ENCODE assay signal across 28 cellular contexts in genomic region chr6:144617231-144618199, GRCh38.
DNase-seq lines count a peak whose midpoint lies in the region; ATAC-seq and TF ChIP-seq lines count a peak whose summit lies in the region.
"Had no signal": no experiment of that assay in that cellular context is flagged by ENCODE, and none has a peak within 500 bp of the region (broad histone marks: within the 10 kb centered on the region; RNA-seq: fewer than 3 reads in every experiment).

No MANE protein-coding gene starts in this region.

- no peaks in the 10 kb centered on the region for H3K23me2 ChIP-seq in H9 (ENCODE audit: insufficient read length, low read depth, low read length, poor library complexity, severe bottlenecking)

- H3K4me3 ChIP-seq in AG10803 (ENCODE audit: low read length), result no peak overlapping the region
- H3K4me3 ChIP-seq: adrenal gland, K562, MG63, right atrium auricular region, smooth muscle cell had no signal

- H3K4me3 Mint-ChIP-seq in H9 (no peak overlapping the region; a peak in 1 of 5 replicates), progenitor cell of endocrine pancreas (ENCODE audit: low read depth) (no peak overlapping the region)
- H3K4me3 Mint-ChIP-seq: activated CD4-positive, alpha-beta T cell treated with anti-CD3 and anti-CD28 coated beads, Interleukin-2, amount 10 ng/mL, durations not matched to agents 7 days and 5 days; brain; type B pancreatic cell had no signal

- DNase-seq in AG10803 (ENCODE audit: low read depth) (peak; percentile 48), H9 (no peak), NCI-H69 (lab: John Stamatoyannopoulos, UW) (peak; percentile 99), fibroblast of peridontal ligament (ENCODE audit: extremely low read depth) (peak; percentile 58), activated gamma-delta T cell (lab: John Stamatoyannopoulos, UW) (no peak), progenitor cell of endocrine pancreas (ENCODE audit: low spot score, unreplicated experiment) (no peak), Right ventricle myocardium inferior (ENCODE audit: missing footprints) (no peak)
- DNase-seq: activated CD4-positive, alpha-beta T cell treated with anti-CD3 and anti-CD28 coated beads, Interleukin-2, amount 10 ng/mL, durations not matched to agents 7 days and 5 days; activated naive CD4-positive, alpha-beta T cell treated with Interleukin-2 at 50 U/mL for 16 hours; activated T-cell treated with anti-CD3 and anti-CD28 coated beads, Interleukin-2, amount 50 U/mL, for 48 hours; adrenal gland; Caco-2; GDM1; HCEC 1CT; head of caudate nucleus; MG63; NCI-H1694 treated with DMSO at 0.1 percent for 48 hours; NK-92 treated with Interleukin-12 subunit alpha and Interleukin-12 subunit beta, amount 100 ng/mL, for 24 hours; SHP77; stimulated activated CD4-positive, alpha-beta T cell treated with anti-CD3 and anti-CD28 coated beads, Interleukin-2, amount 100 ng/mL, for 24 hours had no signal

- no peaks in the 10 kb centered on the region for H3K79me1 ChIP-seq in H9 (ENCODE audit: insufficient read depth, low read depth, low read length, poor library complexity, severe bottlenecking)

- H3K4me2 ChIP-seq in H9 (ENCODE audit: insufficient read depth, insufficient read length, low read length), result peak overlapping the region; percentile 34
- H3K4me2 ChIP-seq: smooth muscle cell had no signal

- ATAC-seq in Right ventricle myocardium inferior, result no peak
- ATAC-seq: K562 had no signal

- H4K8ac ChIP-seq in H9 (replicated peaks; ENCODE audit: insufficient read length, low read depth, low read length), result no peak overlapping the region

- H2BK120ac ChIP-seq in H9 (ENCODE audit: low read depth, low read length, poor library complexity, severe bottlenecking), result no peak overlapping the region

- no peak overlapping the region for H2AFZ ChIP-seq in H9 (ENCODE audit: low read length)
- H2AFZ ChIP-seq: parathyroid adenoma had no signal

- H3K18ac ChIP-seq in H9 (ENCODE audit: insufficient read length, low read depth, low read length), result no peak overlapping the region

- peaks cover 11% of the 10 kb centered on the region for H3K4me1 ChIP-seq in H9 (ENCODE audit: insufficient read depth, low read length)
- H3K4me1 ChIP-seq: parathyroid adenoma, right atrium auricular region had no signal

- no peak overlapping the region for H3K23ac ChIP-seq in H9 (ENCODE audit: insufficient read length, low read depth, low read length)

- H3K27ac Mint-ChIP-seq in H9 (peak overlapping the region; percentile 74 to 94 (median 90)), progenitor cell of endocrine pancreas (no peak overlapping the region)
- H3K27ac Mint-ChIP-seq: activated CD4-positive, alpha-beta T cell treated with anti-CD3 and anti-CD28 coated beads, Interleukin-2, amount 10 ng/mL, durations not matched to agents 7 days and 5 days; type B pancreatic cell had no signal

- H3K9me3 Mint-ChIP-seq in H9 (no peaks in the 10 kb centered on the region), progenitor cell of endocrine pancreas (ENCODE audit: low read depth) (peaks cover 4% of the 10 kb centered on the region)
- H3K9me3 Mint-ChIP-seq: activated CD4-positive, alpha-beta T cell treated with anti-CD3 and anti-CD28 coated beads, Interleukin-2, amount 10 ng/mL, durations not matched to agents 7 days and 5 days; brain; type B pancreatic cell had no signal

- no peak overlapping the region for H2BK20ac ChIP-seq in H9 (ENCODE audit: low read depth, low read length, poor library complexity, severe bottlenecking)

- H4K91ac ChIP-seq in H9 (ENCODE audit: insufficient read length, low read depth, low read length), result no peak overlapping the region

- H3K4me1 Mint-ChIP-seq in H9 (peaks cover 51 to 54% of the 10 kb centered on the region in 2 experiments), progenitor cell of endocrine pancreas (ENCODE audit: low read depth) (peaks cover 11% of the 10 kb centered on the region)

- no peaks in the 10 kb centered on the region for H3K79me2 ChIP-seq in H9 (ENCODE audit: insufficient read depth, low read length)

- H2BK12ac ChIP-seq in H9 (ENCODE audit: insufficient read length, low read depth, low read length), result no peak overlapping the region

- peak overlapping the region; percentile 62 for H3K27ac ChIP-seq in H9 (ENCODE audit: insufficient read length, low read depth, low read length)
- H3K27ac ChIP-seq: adrenal gland, C4-2B, parathyroid adenoma, right atrium auricular region, VCaP had no signal

- H3K56ac ChIP-seq in H9 (ENCODE audit: insufficient read length, low read depth, low read length), result no peak overlapping the region

- H3K36me3 Mint-ChIP-seq in H9 (ENCODE audit: insufficient read depth in 1 of 3, low read depth in 3 of 3) (no peaks in the 10 kb centered on the region), progenitor cell of endocrine pancreas (ENCODE audit: insufficient read depth) (peaks cover 3% of the 10 kb centered on the region)
- H3K36me3 Mint-ChIP-seq: brain, type B pancreatic cell had no signal

- no CpG with 5 or more reads among the region's 5 CpGs for WGBS in H9 (ENCODE audit: extremely low coverage, insufficient read length, low lambda C conversion rate)

- no peak overlapping the region for H3T11ph ChIP-seq in H9 (ENCODE audit: low read length)

- no peak overlapping the region for H4K5ac ChIP-seq in H9 (ENCODE audit: insufficient read length, low read depth, low read length)

- no peaks in the 10 kb centered on the region for H3K27me3 ChIP-seq in H9 (ENCODE audit: insufficient read depth, low read length)
- H3K27me3 ChIP-seq: adrenal gland, MG63, right atrium auricular region had no signal

- peak overlapping the region; percentile 74 for H2BK5ac ChIP-seq in H9 (ENCODE audit: insufficient read length, low read length)

- no peaks in the 10 kb centered on the region for H3K9me3 ChIP-seq in H9 (ENCODE audit: control insufficient read depth, low read depth, low read length)
- H3K9me3 ChIP-seq: adrenal gland, Caco-2, MG63, right atrium auricular region had no signal

- H3K9ac ChIP-seq in H9 (ENCODE audit: extremely low read depth, insufficient read length, low read length), result no peak overlapping the region
- H3K9ac ChIP-seq: parathyroid adenoma had no signal

- no peaks in the 10 kb centered on the region for H4K20me1 ChIP-seq in H9 (ENCODE audit: control insufficient read depth, insufficient read depth, insufficient read length)

- H3K4ac ChIP-seq in H9 (ENCODE audit: low read depth, low read length), result no peak overlapping the region

- no peak overlapping the region for H2AK5ac ChIP-seq in H9 (ENCODE audit: insufficient read length, low read length)

- H3K27me3 Mint-ChIP-seq in H9 (ENCODE audit: low read depth), result no peaks in the 10 kb centered on the region
- H3K27me3 Mint-ChIP-seq in progenitor cell of endocrine pancreas, result no peaks in the 10 kb centered on the region
- H3K27me3 Mint-ChIP-seq: activated CD4-positive, alpha-beta T cell treated with anti-CD3 and anti-CD28 coated beads, Interleukin-2, amount 10 ng/mL, durations not matched to agents 7 days and 5 days; brain; type B pancreatic cell had no signal

- H3K14ac ChIP-seq in H9 (ENCODE audit: insufficient read depth, low read length), result no peak overlapping the region

- intact Hi-C loops in Right ventricle myocardium inferior (cut with DNase I), result no loop called here

- TF ChIP-seq CTCF in AG10803 (conservative IDR thresholded peaks at IDR 0.05; ENCODE audit: low read length) (no peak), H9 (conservative IDR thresholded peaks at IDR 0.05) (no peak), progenitor cell of endocrine pancreas (IDR thresholded peaks at IDR 0.05; ENCODE audit: unreplicated experiment) (no peak)

- no peak overlapping the region for H2BK15ac ChIP-seq in H9 (ENCODE audit: low read depth, low read length)

Comparison
In these comparisons a context has a peak if more than half of its experiments do, and no peak if none do; other contexts are left out.
1. DNase-seq: peak in AG10803 (single experiment), NCI-H69 (single experiment) and fibroblast of peridontal ligament (single experiment); none in H9 (single experiment), activated gamma-delta T cell (single experiment), progenitor cell of endocrine pancreas (single experiment) and Right ventricle myocardium inferior (single experiment).